13 cellular contexts compared by ENCODE assay signal in genomic region chr14:101564819-101565698, GRCh38. TPM values are rescaled to one million over a fixed set of nuclear protein-coding genes. Genes with fewer than 3 reads are reported as not detected.
DNase-seq lines count a peak whose midpoint lies in the region; ATAC-seq and TF ChIP-seq lines count a peak whose summit lies in the region.
"Had no signal": no experiment of that assay in that cellular context is flagged by ENCODE, and none has a peak within 500 bp of the region (broad histone marks: within the 10 kb centered on the region; RNA-seq: fewer than 3 reads in every experiment).

No MANE protein-coding gene starts in this region.

- H3K27me3 ChIP-seq in liver (ENCODE audit: control insufficient read depth in 4 of 4, insufficient read depth in 4 of 4, low read length in 3 of 4): peaks cover 4 to 26% (median 22%) of the 10 kb centered on the region in 4 donors
- H3K27me3 ChIP-seq in stomach: peaks cover 34 to 97% (median 47%) of the 10 kb centered on the region in 3 donors
- H3K27me3 ChIP-seq in Caco-2 (replicated peaks; ENCODE audit: control insufficient read depth, insufficient read depth, low read length): peaks cover 2% of the 10 kb centered on the region; the same call in 1 of the 2 replicates

- POLR2A ChIA-PET in activated CD8-positive, alpha-beta T cell treated with anti-CD3 and anti-CD28 coated beads, Interleukin-2, amount 10 ng/mL, durations not matched to agents 7 days and 5 days (lab: Charles Lee): no interaction called here
- POLR2A ChIA-PET in activated CD8-positive, alpha-beta T cell treated with anti-CD3 and anti-CD28 coated beads for 36 hours (lab: Charles Lee): no interaction called here
- POLR2A ChIA-PET in Caco-2 (lab: Charles Lee): no interaction called here

- DNase-seq in activated CD8-positive, alpha-beta T cell treated with anti-CD3 and anti-CD28 coated beads, Interleukin-2, amount 10 ng/mL, durations not matched to agents 7 days and 5 days: no peak
- no peak for DNase-seq in activated CD8-positive, alpha-beta T cell treated with anti-CD3 and anti-CD28 coated beads for 36 hours
- DNase-seq in coronary artery (ENCODE audit: low spot score) (no peak), stomach (no peak), hypothalamus (lab: John Stamatoyannopoulos, UW) (no peak), Caco-2 (no peak)
- DNase-seq: dermis blood vessel endothelial cell, midbrain, T-helper 9 cell, tibial artery had no signal

- H3K36me3 Mint-ChIP-seq in activated CD8-positive, alpha-beta T cell treated with anti-CD3 and anti-CD28 coated beads, Interleukin-2, amount 10 ng/mL, durations not matched to agents 7 days and 5 days (ENCODE audit: low read depth): peaks cover 18% of the 10 kb centered on the region
- H3K36me3 Mint-ChIP-seq in activated CD8-positive, alpha-beta T cell treated with anti-CD3 and anti-CD28 coated beads for 36 hours (ENCODE audit: low read depth): peaks cover 7% of the 10 kb centered on the region
- no peaks in the 10 kb centered on the region for H3K36me3 Mint-ChIP-seq in Caco-2 (ENCODE audit: insufficient read depth, unreplicated experiment)

- no peak overlapping the region for H3K9ac ChIP-seq in liver (ENCODE audit: low read depth in 1 of 2, low read length in 2 of 2)

- 3% methylated on average over 51 of the region's 51 CpGs for WGBS in liver
- WGBS in stomach, 5 donors: 3 to 7% (median 5%) methylated on average over 37 to 51 of the region's 51 CpGs

- CTCF ChIA-PET in activated CD8-positive, alpha-beta T cell treated with anti-CD3 and anti-CD28 coated beads, Interleukin-2, amount 10 ng/mL, durations not matched to agents 7 days and 5 days (lab: Charles Lee): interaction anchor here (0.7 kb wide), 1 partner anchor 1644 kb away, joined by 3 read pairs; no protein-coding TSS in a partner anchor
- CTCF ChIA-PET in activated CD8-positive, alpha-beta T cell treated with anti-CD3 and anti-CD28 coated beads for 36 hours (lab: Charles Lee): no interaction called here
- CTCF ChIA-PET in Caco-2 (lab: Charles Lee): interaction anchor here (0.6 kb wide), 1 partner anchor 525 kb away, joined by 13 read pairs; no protein-coding TSS in a partner anchor

- TF ChIP-seq POLR2A in stomach (IDR thresholded peaks at IDR 0.05): no peak

- no peaks in the 10 kb centered on the region for H3K36me3 ChIP-seq in liver (ENCODE audit: control insufficient read depth in 4 of 4, insufficient read depth in 3 of 4, low read depth in 1 of 4, low read length in 3 of 4)
- no peaks in the 10 kb centered on the region for H3K36me3 ChIP-seq in stomach
- no peaks in the 10 kb centered on the region; the same call in 1 of the 2 replicates for H3K36me3 ChIP-seq in Caco-2 (ENCODE audit: control insufficient read depth, insufficient read depth, low read length)
- H3K36me3 ChIP-seq: tibial artery had no signal

- H3K9me3 ChIP-seq in liver (ENCODE audit: control insufficient read depth in 4 of 4, low read length in 3 of 4) (peaks cover 7 to 13% (median 9%) of the 10 kb centered on the region in 4 donors), stomach (peaks cover 10 to 22% (median 19%) of the 10 kb centered on the region in 4 donors), Caco-2 (peaks cover 5% of the 10 kb centered on the region; the same call in 1 of the 2 replicates)

- no peak for TF ChIP-seq CTCF in activated CD8-positive, alpha-beta T cell treated with anti-CD3 and anti-CD28 coated beads for 36 hours (IDR thresholded peaks at IDR 0.05)
- no peak for TF ChIP-seq CTCF in coronary artery (IDR thresholded peaks at IDR 0.05)
- no peak for TF ChIP-seq CTCF in liver (IDR thresholded peaks at IDR 0.05; ENCODE audit: low read depth, low read length, missing input control)
- TF ChIP-seq CTCF in stomach (IDR thresholded peaks at IDR 0.05): no peak
- no peak for TF ChIP-seq CTCF in Caco-2 (IDR thresholded peaks at IDR 0.05; ENCODE audit: insufficient read depth in 1 of 2, low read depth in 1 of 2, low read length in 1 of 2, severe bottlenecking in 1 of 2, unreplicated experiment in 1 of 2)

- H3K4me1 ChIP-seq in liver (ENCODE audit: control insufficient read depth in 4 of 4, insufficient read depth in 4 of 4, low read length in 3 of 4) (peaks cover 2 to 6% (median 3%) of the 10 kb centered on the region in 4 donors), stomach (peaks cover 0 to 27% (median 12%) of the 10 kb centered on the region in 4 donors), Caco-2 (0 out of 2 replicates have a peak, but pooled peaks cover under 1% of the 10 kb centered on the region)

- peaks cover 64% of the 10 kb centered on the region for H3K27me3 Mint-ChIP-seq in activated CD8-positive, alpha-beta T cell treated with anti-CD3 and anti-CD28 coated beads, Interleukin-2, amount 10 ng/mL, durations not matched to agents 7 days and 5 days (ENCODE audit: low read depth)
- H3K27me3 Mint-ChIP-seq in activated CD8-positive, alpha-beta T cell treated with anti-CD3 and anti-CD28 coated beads for 36 hours: peaks cover 57% of the 10 kb centered on the region
- H3K27me3 Mint-ChIP-seq in Caco-2 (ENCODE audit: insufficient read depth, unreplicated experiment): peaks cover 26% of the 10 kb centered on the region

- no TSS peak for BruUV-seq in Caco-2 (replicated peaks; lab: Mats Ljungman, UMichigan)

- TF ChIP-seq RAD21 in liver (IDR thresholded peaks at IDR 0.05): no peak

- H3K9me3 Mint-ChIP-seq in activated CD8-positive, alpha-beta T cell treated with anti-CD3 and anti-CD28 coated beads, Interleukin-2, amount 10 ng/mL, durations not matched to agents 7 days and 5 days (ENCODE audit: insufficient read depth): peaks cover 11% of the 10 kb centered on the region
- peaks cover 5% of the 10 kb centered on the region for H3K9me3 Mint-ChIP-seq in activated CD8-positive, alpha-beta T cell treated with anti-CD3 and anti-CD28 coated beads for 36 hours
- no peaks in the 10 kb centered on the region for H3K9me3 Mint-ChIP-seq in Caco-2 (ENCODE audit: unreplicated experiment)

- intact Hi-C loops in activated CD8-positive, alpha-beta T cell treated with anti-CD3 and anti-CD28 coated beads for 36 hours (cut with micrococcal nuclease): no loop called here
- intact Hi-C loops in stomach (cut with DNase I; ENCODE audit: low total_unique reads) (no loop called here), Caco-2 (cut with micrococcal nuclease; ENCODE audit: unreplicated experiment) (no loop called here)

- no peak for ATAC-seq in activated CD8-positive, alpha-beta T cell treated with anti-CD3 and anti-CD28 coated beads, Interleukin-2, amount 10 ng/mL, durations not matched to agents 7 days and 5 days
- ATAC-seq in activated CD8-positive, alpha-beta T cell treated with anti-CD3 and anti-CD28 coated beads for 36 hours: no peak
- ATAC-seq in HG03095 (IDR thresholded peaks at IDR 0.05; ENCODE audit: unreplicated experiment): no peak

- H3K4me3 Mint-ChIP-seq in activated CD8-positive, alpha-beta T cell treated with anti-CD3 and anti-CD28 coated beads, Interleukin-2, amount 10 ng/mL, durations not matched to agents 7 days and 5 days: no peak overlapping the region
- no peak overlapping the region for H3K4me3 Mint-ChIP-seq in activated CD8-positive, alpha-beta T cell treated with anti-CD3 and anti-CD28 coated beads for 36 hours
- H3K4me3 Mint-ChIP-seq in Caco-2 (ENCODE audit: unreplicated experiment): no peak overlapping the region

- H3K4me1 Mint-ChIP-seq in activated CD8-positive, alpha-beta T cell treated with anti-CD3 and anti-CD28 coated beads, Interleukin-2, amount 10 ng/mL, durations not matched to agents 7 days and 5 days (ENCODE audit: low read depth): peaks cover 3% of the 10 kb centered on the region
- peaks cover 6% of the 10 kb centered on the region for H3K4me1 Mint-ChIP-seq in activated CD8-positive, alpha-beta T cell treated with anti-CD3 and anti-CD28 coated beads for 36 hours (ENCODE audit: low read depth)
- H3K4me1 Mint-ChIP-seq in Caco-2 (ENCODE audit: low read depth, unreplicated experiment): no peaks in the 10 kb centered on the region

- peak overlapping the region; percentile 20 for H3K27ac Mint-ChIP-seq in activated CD8-positive, alpha-beta T cell treated with anti-CD3 and anti-CD28 coated beads, Interleukin-2, amount 10 ng/mL, durations not matched to agents 7 days and 5 days
- H3K27ac Mint-ChIP-seq in activated CD8-positive, alpha-beta T cell treated with anti-CD3 and anti-CD28 coated beads for 36 hours: no peak overlapping the region
- no peak overlapping the region for H3K27ac Mint-ChIP-seq in Caco-2 (ENCODE audit: unreplicated experiment)

- TF ChIP-seq EP300 in stomach (IDR thresholded peaks at IDR 0.05): no peak

- H3K4me3 ChIP-seq in coronary artery: peak overlapping the region; percentile 31
- peak overlapping the region in 2 of 3 donors; percentile 7 to 11 for H3K4me3 ChIP-seq in liver (ENCODE audit: low read depth in 1 of 3, low read length in 3 of 3)
- H3K4me3 ChIP-seq in stomach: peak overlapping the region; percentile 21 to 33 (median 26)
- H3K4me3 ChIP-seq in Caco-2 (ENCODE audit: low read depth, low read length): no peak overlapping the region

- no peak overlapping the region for H3K27ac ChIP-seq in coronary artery
- H3K27ac ChIP-seq in liver (ENCODE audit: low read depth in 1 of 2, low read length in 2 of 2): no peak overlapping the region
- no peak overlapping the region for H3K27ac ChIP-seq in stomach
- H3K27ac ChIP-seq: tibial artery had no signal

RNA-seq across cellular contexts. Expression of gene DIO3, which starts 3.8 kb away (rescaled TPM):
- total RNA-seq in activated CD8-positive, alpha-beta T cell treated with anti-CD3 and anti-CD28 coated beads, Interleukin-2, amount 10 ng/mL, durations not matched to agents 7 days and 5 days: not detected
- not detected for total RNA-seq in activated CD8-positive, alpha-beta T cell treated with anti-CD3 and anti-CD28 coated beads for 36 hours
- total RNA-seq in liver: 1 to 10 TPM in 1 of 2 donors, under 1 TPM in 1; 0.17 to 9.3 TPM
- polyA plus RNA-seq in liver: under 1 TPM in 1 of 2 donors, not detected in 1; 0.51 TPM
- 1 to 10 TPM in 1 of 5 donors, under 1 TPM in 2, not detected in 2; 0.29 to 1.8 (median 0.29) TPM for total RNA-seq in stomach
- polyA plus RNA-seq in stomach: 1 to 10 TPM; 1.1 to 3.4 (median 2.9) TPM
- total RNA-seq in Caco-2 (2022): 0.41 and 0.53 TPM in 2 replicates
- total RNA-seq: dermis blood vessel endothelial cell had no signal
- polyA plus RNA-seq: AG04450 had no signal
